ENCODE assay signal across 1 cellular context in the genomic region with DNA sequence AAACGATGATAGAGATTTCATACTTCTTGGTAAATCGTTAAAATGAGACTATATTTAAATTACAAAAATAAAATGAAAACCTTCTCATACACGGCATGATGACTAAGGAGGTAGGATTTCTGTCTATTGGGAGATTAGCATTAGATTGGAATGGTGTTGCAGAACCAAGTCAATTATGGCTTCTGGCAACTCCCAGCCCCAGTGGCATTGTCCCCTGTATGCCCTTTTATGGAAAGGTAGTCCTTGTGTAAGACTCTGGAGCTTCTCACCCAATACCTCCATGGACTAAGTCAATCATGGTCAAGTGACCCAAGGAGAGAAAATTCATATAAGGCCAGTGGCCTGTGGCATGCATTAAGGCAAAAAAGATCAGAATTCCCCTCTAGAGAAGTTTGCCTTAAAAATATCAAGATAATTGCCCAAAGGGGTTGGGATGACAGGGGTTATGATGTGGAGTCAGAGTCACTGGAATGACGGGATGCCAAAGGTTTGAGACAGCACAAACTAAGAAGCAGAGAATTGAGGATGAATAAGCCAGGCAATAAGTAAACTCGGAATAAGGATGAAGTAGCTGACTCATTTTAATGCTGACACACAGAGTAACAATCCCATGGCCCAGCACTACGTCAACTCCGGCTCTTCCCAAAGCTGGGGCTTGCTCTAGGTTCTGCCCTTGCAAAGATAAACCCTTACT.
TF ChIP-seq lines count a peak whose summit lies in the region.

No MANE protein-coding gene starts in this region.

TF ChIP-seq in endothelial cell of umbilical vein, 7 proteins besides CTCF, POLR2A, EP300 and RAD21:
- peak; percentile 95 for TF ChIP-seq FOS (IDR thresholded peaks at IDR 0.05; ENCODE audit: borderline replicate concordance, insufficient read depth, low read length)
- TF ChIP-seq EZH2 (IDR thresholded peaks at IDR 0.05; ENCODE audit: borderline replicate concordance, low read depth, low read length, severe bottlenecking): no peak
- peak; percentile 80 for TF ChIP-seq JUN (IDR thresholded peaks at IDR 0.05; ENCODE audit: borderline replicate concordance, insufficient read depth, insufficient read length, low read depth)
- TF ChIP-seq, protein P1, sequence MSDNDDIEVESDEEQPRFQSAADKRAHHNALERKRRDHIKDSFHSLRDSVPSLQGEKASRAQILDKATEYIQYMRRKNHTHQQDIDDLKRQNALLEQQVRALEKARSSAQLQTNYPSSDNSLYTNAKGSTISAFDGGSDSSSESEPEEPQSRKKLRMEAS (IDR thresholded peaks at IDR 0.05; ENCODE audit: insufficient read depth, insufficient read length): no peak
- TF ChIP-seq MYC (IDR thresholded peaks at IDR 0.05; ENCODE audit: low read depth, low read length): no peak
- peak; percentile 24 for TF ChIP-seq POLR2AphosphoS5 (IDR thresholded peaks at IDR 0.05; ENCODE audit: insufficient read depth, low read depth, low read length)
- TF ChIP-seq GATA2 (IDR thresholded peaks at IDR 0.05; ENCODE audit: insufficient read depth, insufficient read length, low read depth, low read length): no peak
